In genomic region chr9:132367613-132368305, GRCh38 we compare ENCODE assay signal across 18 cellular contexts. TPM values are rescaled to one million over a fixed set of nuclear protein-coding genes. Genes with fewer than 3 reads are reported as not detected.
"Had no signal": no experiment of that assay in that cellular context is flagged by ENCODE, and none has a peak within 500 bp of the region (broad histone marks: within the 10 kb centered on the region; RNA-seq: fewer than 3 reads in every experiment).

No MANE protein-coding gene starts in this region.

- H3K36me3 Mint-ChIP-seq: activated CD8-positive, alpha-beta memory T cell treated with anti-CD3 and anti-CD28 coated beads, Interleukin-2, amount 10 ng/mL, durations not matched to agents 7 days and 5 days; activated naive CD4-positive, alpha-beta T cell treated with anti-CD3 and anti-CD28 coated beads, Interleukin-2, amount 50 U/mL, for 72 hours; naive B cell had no signal

- H3K27ac Mint-ChIP-seq: activated CD8-positive, alpha-beta memory T cell treated with anti-CD3 and anti-CD28 coated beads, Interleukin-2, amount 10 ng/mL, durations not matched to agents 7 days and 5 days; activated naive CD4-positive, alpha-beta T cell treated with anti-CD3 and anti-CD28 coated beads, Interleukin-2, amount 50 U/mL, for 72 hours; activated T-cell treated with anti-CD3 and anti-CD28 coated beads, Interleukin-2, amount 50 U/mL, for 24 hours; T-helper 1 cell treated with Interleukin-12 subunit alpha and Interleukin-12 subunit beta and Interleukin-4 antibody, amounts not matched to agents 30 μg/mL and 1 μg/mL, for 36 hours had no signal

- H3K27ac ChIP-seq: transverse colon had no signal

- H3K4me3 ChIP-seq: esophagus squamous epithelium, heart left ventricle, transverse colon had no signal

- H3K9me3 Mint-ChIP-seq: activated naive CD4-positive, alpha-beta T cell treated with anti-CD3 and anti-CD28 coated beads, Interleukin-2, amount 50 U/mL, for 72 hours; activated T-cell treated with anti-CD3 and anti-CD28 coated beads, Interleukin-2, amount 50 U/mL, for 24 hours; naive B cell; T-helper 1 cell treated with Interleukin-12 subunit alpha and Interleukin-12 subunit beta and Interleukin-4 antibody, amounts not matched to agents 30 μg/mL and 1 μg/mL, for 36 hours had no signal

- H3K27me3 Mint-ChIP-seq: activated CD8-positive, alpha-beta memory T cell treated with anti-CD3 and anti-CD28 coated beads, Interleukin-2, amount 10 ng/mL, durations not matched to agents 7 days and 5 days; activated T-cell treated with anti-CD3 and anti-CD28 coated beads, Interleukin-2, amount 50 U/mL, for 24 hours; naive B cell had no signal

- H3K36me3 ChIP-seq: esophagus squamous epithelium, heart left ventricle, transverse colon had no signal

- H3K4me3 Mint-ChIP-seq: activated CD8-positive, alpha-beta memory T cell treated with anti-CD3 and anti-CD28 coated beads, Interleukin-2, amount 10 ng/mL, durations not matched to agents 7 days and 5 days; activated T-cell treated with anti-CD3 and anti-CD28 coated beads, Interleukin-2, amount 50 U/mL, for 24 hours; naive B cell; T-helper 1 cell treated with Interleukin-12 subunit alpha and Interleukin-12 subunit beta and Interleukin-4 antibody, amounts not matched to agents 30 μg/mL and 1 μg/mL, for 36 hours had no signal

- ATAC-seq: activated CD4-positive, CD25-positive, alpha-beta regulatory T cell treated with anti-CD3 and anti-CD28 coated beads, Interleukin-2, amount 50 U/mL, for 24 hours; activated CD8-positive, alpha-beta memory T cell treated with anti-CD3 and anti-CD28 coated beads, Interleukin-2, amount 10 ng/mL, durations not matched to agents 7 days and 5 days; activated naive CD4-positive, alpha-beta T cell treated with anti-CD3 and anti-CD28 coated beads, Interleukin-2, amount 50 U/mL, for 72 hours; heart left ventricle; sciatic nerve had no signal

- H3K27me3 ChIP-seq: esophagus squamous epithelium, heart left ventricle, transverse colon had no signal

- DNase-seq: activated CD8-positive, alpha-beta memory T cell treated with anti-CD3 and anti-CD28 coated beads, Interleukin-2, amount 10 ng/mL, durations not matched to agents 7 days and 5 days; activated effector memory CD4-positive, alpha-beta T cell treated with Interleukin-2 at 50 U/mL for 16 hours; activated T-cell treated with anti-CD3 and anti-CD28 coated beads, Interleukin-2, amount 50 U/mL, for 24 hours; esophagus squamous epithelium; heart left ventricle; kidney; naive B cell; stimulated activated CD4-positive, alpha-beta T cell treated with anti-CD3 and anti-CD28 coated beads, Interleukin-12 subunit alpha, Interleukin-12 subunit beta, amount 100 ng/mL, for 4 hours; stimulated activated naive CD4-positive, alpha-beta T cell; substantia nigra; transverse colon had no signal

- H3K9me3 ChIP-seq: esophagus squamous epithelium, heart left ventricle, transverse colon had no signal

RNA-seq across cellular contexts. Expression of gene CFAP77, which starts 42.3 kb away (rescaled TPM):
- total RNA-seq: activated CD8-positive, alpha-beta memory T cell treated with anti-CD3 and anti-CD28 coated beads, Interleukin-2, amount 10 ng/mL, durations not matched to agents 7 days and 5 days; activated naive CD4-positive, alpha-beta T cell treated with anti-CD3 and anti-CD28 coated beads, Interleukin-2, amount 50 U/mL, for 72 hours; esophagus squamous epithelium; frontal cortex; liver; posterior vena cava; sciatic nerve; transverse colon had no signal
